In genomic region chr10:6050801-6051445, GRCh38 we compare ENCODE assay signal across 8 cellular contexts. TPM values are rescaled to one million over a fixed set of nuclear protein-coding genes. Genes with fewer than 3 reads are reported as not detected.
DNase-seq lines count a peak whose midpoint lies in the region; ATAC-seq and TF ChIP-seq lines count a peak whose summit lies in the region.

No MANE protein-coding gene starts in this region.

- H3K27me3 ChIP-seq in AG04450 (ENCODE audit: control insufficient read depth, insufficient read depth, low read length), result peaks cover 21% of the 10 kb centered on the region

- TF ChIP-seq CTCF in AG04450 (IDR thresholded peaks at IDR 0.05; ENCODE audit: low read depth, low read length), result peak; percentile 22; the same call in 1 of the 2 replicates

- H3K4me3 ChIP-seq in AG04450 (ENCODE audit: low read depth, low read length), result peak overlapping the region; percentile 53

- no peak overlapping the region for H3K27ac ChIP-seq in AG04450 (ENCODE audit: low read depth, low read length)

- no peaks in the 10 kb centered on the region for H3K9me3 ChIP-seq in AG04450 (ENCODE audit: control insufficient read depth, insufficient read depth, low read length)

- peak; percentile 48 for ATAC-seq in GM18520 (IDR thresholded peaks at IDR 0.05; ENCODE audit: unreplicated experiment)
- peak; percentile 59 for ATAC-seq in HG03025 (IDR thresholded peaks at IDR 0.05; ENCODE audit: low FRiP score, unreplicated experiment)

- CTCF ChIA-PET in AG04450 (lab: Charles Lee), result interaction anchor here (0.5 kb wide), 1 partner anchor 251 kb away, joined by 3 read pairs; no protein-coding TSS in a partner anchor

- intact Hi-C loops in cardiac septum (cut with DNase I), result loop anchor here (5.0 kb wide), 1 partner anchor 104 kb away; no protein-coding TSS in a partner anchor

- POLR2A ChIA-PET in AG04450 (lab: Yijun Ruan, JAX), result interaction anchor here (0.7 kb wide), 1 partner anchor 42 kb away, joined by 5 read pairs; no protein-coding TSS in a partner anchor

- DNase-seq in AG04450 (ENCODE audit: low read depth, low spot score), result peak; percentile 7
- DNase-seq in RPMI7951 (ENCODE audit: low read depth), result peak; percentile 77
- DNase-seq in activated gamma-delta T cell treated with anti-CD3 and anti-CD28 coated beads, Interleukin-2, amount 50 U/mL, for 16 hours (ENCODE audit: low read depth), result peak; percentile 90
- DNase-seq in cardiac septum (ENCODE audit: low spot score), result peak; percentile 76
- peak; percentile 82 for DNase-seq in stimulated activated CD4-positive, alpha-beta T cell treated with anti-CD3 and anti-CD28 coated beads, Interleukin-12 subunit alpha, Interleukin-12 subunit beta, amount 100 ng/mL, for 4 hours
- DNase-seq in NCI-H187 treated with DMSO at 0.1 percent for 48 hours (lab: John Stamatoyannopoulos, UW), result no peak

RNA-seq across cellular contexts. Expression of gene IL2RA, which starts 11.2 kb away (rescaled TPM):
- not detected in 2 replicates for polyA plus RNA-seq in AG04450 (2011; rRNA removed)
- polyA minus RNA-seq in AG04450 (2011; rRNA and poly(A)+ RNA removed), result not detected in 2 replicates
- not detected in 2 replicates for total RNA-seq in RPMI7951 (2014; rRNA removed; shearing (Covaris generic))
- total RNA-seq in cardiac septum, result 0.73 TPM

RNA-seq across cellular contexts. Expression of gene RBM17, which starts 37.9 kb away (rescaled TPM):
- 38.9 and 45.0 TPM in 2 replicates for polyA plus RNA-seq in AG04450 (2011; rRNA removed)
- polyA minus RNA-seq in AG04450 (2011; rRNA and poly(A)+ RNA removed), result 19.6 and 20.0 TPM in 2 replicates
- total RNA-seq in RPMI7951 (2014; rRNA removed; shearing (Covaris generic)), result 39.4 and 40.2 TPM in 2 replicates
- 70.1 TPM for total RNA-seq in cardiac septum
